In the genomic region with DNA sequence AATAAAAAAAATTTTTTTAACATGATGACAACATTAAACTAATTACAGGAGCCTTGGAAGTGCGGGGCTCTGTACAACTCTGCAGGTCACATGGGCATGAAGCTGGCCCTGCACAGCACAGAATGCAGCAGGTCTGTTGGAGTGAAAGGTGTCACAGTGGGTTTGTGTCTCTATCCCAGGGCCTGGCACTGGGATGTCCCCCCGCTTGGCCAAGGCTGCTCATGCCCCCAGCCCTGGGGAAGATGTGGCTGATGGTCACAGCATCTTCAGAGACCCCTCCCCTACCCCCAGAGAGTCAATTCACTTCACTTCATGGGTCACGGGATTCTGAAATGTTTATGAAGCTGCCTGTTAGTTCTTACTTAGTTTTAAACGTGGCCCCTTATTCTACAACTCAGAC, we compare ENCODE assay signal across 3 cellular contexts.
"Had no signal": no experiment of that assay in that cellular context is flagged by ENCODE, and none has a peak within 500 bp of the region (broad histone marks: within the 10 kb centered on the region; RNA-seq: fewer than 3 reads in every experiment).

No MANE protein-coding gene starts in this region.

- DNase-seq: GDM1, GF-D8 had no signal

- H3K4me3 ChIP-seq: GM12878 had no signal

- ATAC-seq: GM12878 had no signal
